In the genomic region with DNA sequence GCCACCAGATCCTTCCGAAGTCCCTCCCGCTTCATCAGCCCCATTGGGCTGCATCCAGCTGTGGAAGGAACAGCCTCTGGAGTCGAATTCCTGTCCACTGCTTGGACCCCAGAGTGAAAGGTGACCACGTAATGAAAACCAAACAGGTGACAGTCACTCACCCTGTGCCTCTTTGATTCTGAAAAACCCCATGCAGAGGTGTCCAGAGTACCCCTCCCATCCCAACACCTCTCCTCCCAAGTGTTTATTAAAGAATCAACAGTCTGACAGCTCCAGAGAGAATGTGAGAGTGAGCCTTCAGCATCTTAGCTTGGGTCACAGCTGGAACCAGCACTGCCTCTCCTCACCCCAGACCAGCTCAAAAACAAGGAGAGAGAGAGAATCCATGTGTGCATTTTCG, we compare ENCODE assay signal across 19 cellular contexts.
DNase-seq lines count a peak whose midpoint lies in the region; ATAC-seq and TF ChIP-seq lines count a peak whose summit lies in the region.
"Had no signal": no experiment of that assay in that cellular context is flagged by ENCODE, and none has a peak within 500 bp of the region (broad histone marks: within the 10 kb centered on the region; RNA-seq: fewer than 3 reads in every experiment).

No MANE protein-coding gene starts in this region.

- H3K23me2 ChIP-seq in H9 (ENCODE audit: insufficient read length, low read depth, low read length, poor library complexity, severe bottlenecking), result no peaks in the 10 kb centered on the region

- H4K20me1 ChIP-seq in H9 (ENCODE audit: control insufficient read depth, insufficient read depth, insufficient read length), result no peaks in the 10 kb centered on the region
- H4K20me1 ChIP-seq: BLaER1 treated with 17β-estradiol and CSF1 and Interleukin-3, amounts not matched to agents 10 nM and 100 nM had no signal

- no peak for ATAC-seq in GM18873 (IDR thresholded peaks at IDR 0.05; ENCODE audit: low FRiP score, unreplicated experiment)
- ATAC-seq in GM21576 (IDR thresholded peaks at IDR 0.05; ENCODE audit: unreplicated experiment), result no peak
- ATAC-seq: A549; CD8-positive, alpha-beta T cell; GM12878 had no signal

- no CpG with 5 or more reads among the region's 5 CpGs for WGBS in H9 (ENCODE audit: extremely low coverage, insufficient read length, low lambda C conversion rate)

- no peaks in the 10 kb centered on the region for H3K36me3 Mint-ChIP-seq in H9 (ENCODE audit: insufficient read depth in 1 of 3, low read depth in 3 of 3)
- no peaks in the 10 kb centered on the region for H3K36me3 Mint-ChIP-seq in nephron progenitor cell (ENCODE audit: low read depth)
- H3K36me3 Mint-ChIP-seq: CD8-positive, alpha-beta T cell had no signal

- TF ChIP-seq CTCF in H9 (conservative IDR thresholded peaks at IDR 0.05) (no peak), nephron progenitor cell (IDR thresholded peaks at IDR 0.05) (no peak)

- no peak overlapping the region for H2AK5ac ChIP-seq in H9 (ENCODE audit: insufficient read length, low read length)

- no peaks in the 10 kb centered on the region for H3K27me3 ChIP-seq in H9 (ENCODE audit: insufficient read depth, low read length)
- H3K27me3 ChIP-seq: BLaER1 treated with 17β-estradiol and CSF1 and Interleukin-3, amounts not matched to agents 10 nM and 100 nM had no signal

- no peak overlapping the region for H2BK5ac ChIP-seq in H9 (ENCODE audit: insufficient read length, low read length)

- no peak overlapping the region; the same call in 1 of the 2 replicates for H3K14ac ChIP-seq in H9 (ENCODE audit: insufficient read depth, low read length)

- no peak overlapping the region for H3K27ac Mint-ChIP-seq in H9
- peak overlapping the region; percentile 77 for H3K27ac Mint-ChIP-seq in nephron progenitor cell
- H3K27ac Mint-ChIP-seq: B cell; CD4-positive, alpha-beta T cell; CD8-positive, alpha-beta T cell had no signal

- no peak overlapping the region for H3K23ac ChIP-seq in H9 (ENCODE audit: insufficient read length, low read depth, low read length)

- H3K9me3 ChIP-seq in H9 (ENCODE audit: control insufficient read depth, low read depth, low read length), result no peaks in the 10 kb centered on the region
- H3K9me3 ChIP-seq: BLaER1 treated with 17β-estradiol and CSF1 and Interleukin-3, amounts not matched to agents 10 nM and 100 nM; Caco-2 had no signal

- H3K9ac ChIP-seq in H9 (ENCODE audit: extremely low read depth, insufficient read length, low read length), result no peak overlapping the region
- H3K9ac ChIP-seq: BLaER1 treated with 17β-estradiol and CSF1 and Interleukin-3, amounts not matched to agents 10 nM and 100 nM had no signal

- no peak overlapping the region for H2AFZ ChIP-seq in H9 (ENCODE audit: low read length)

- H3K27ac ChIP-seq in H9 (ENCODE audit: insufficient read length, low read depth, low read length), result no peak overlapping the region
- H3K27ac ChIP-seq: 22Rv1; A549; BLaER1 treated with 17β-estradiol and CSF1 and Interleukin-3, amounts not matched to agents 10 nM and 100 nM; C4-2B had no signal

- H2BK20ac ChIP-seq in H9 (ENCODE audit: low read depth, low read length, poor library complexity, severe bottlenecking), result no peak overlapping the region

- DNase-seq in H9 (no peak), left kidney (ENCODE audit: low read depth, low spot score) (peak; percentile 19), nephron progenitor cell (no peak), NOMO-1 treated with DMSO at 0.1 percent for 48 hours (lab: John Stamatoyannopoulos, UW; ENCODE audit: unreplicated experiment) (no peak)
- DNase-seq: AML-193; Caco-2; Calu3; CD4-positive, alpha-beta T cell; CD8-positive, alpha-beta T cell; DMS79 treated with DMSO at 0.1 percent for 48 hours; GDM1 had no signal

- H3K4me2 ChIP-seq in H9 (ENCODE audit: insufficient read depth, insufficient read length, low read length), result no peak overlapping the region
- H3K4me2 ChIP-seq: A549; BLaER1 treated with 17β-estradiol and CSF1 and Interleukin-3, amounts not matched to agents 10 nM and 100 nM had no signal

- no peak overlapping the region for H3K4me3 Mint-ChIP-seq in H9
- H3K4me3 Mint-ChIP-seq in nephron progenitor cell, result no peak overlapping the region
- H3K4me3 Mint-ChIP-seq: B cell; CD4-positive, alpha-beta T cell; CD8-positive, alpha-beta T cell had no signal

- H3K79me1 ChIP-seq in H9 (ENCODE audit: insufficient read depth, low read depth, low read length, poor library complexity, severe bottlenecking), result no peaks in the 10 kb centered on the region

- no peak overlapping the region for H2BK120ac ChIP-seq in H9 (ENCODE audit: low read depth, low read length, poor library complexity, severe bottlenecking)

- H4K5ac ChIP-seq in H9 (ENCODE audit: insufficient read length, low read depth, low read length), result no peak overlapping the region

- H3K56ac ChIP-seq in H9 (ENCODE audit: insufficient read length, low read depth, low read length), result no peak overlapping the region

- 0 out of 2 replicates have a peak overlapping the region, but pooled peaks have one; percentile 24 for H2BK15ac ChIP-seq in H9 (ENCODE audit: low read depth, low read length)

- H3K18ac ChIP-seq in H9 (ENCODE audit: insufficient read length, low read depth, low read length), result no peak overlapping the region

- no peak overlapping the region for H3T11ph ChIP-seq in H9 (ENCODE audit: low read length)

- H3K27me3 Mint-ChIP-seq in H9 (ENCODE audit: low read depth) (peaks cover 4% of the 10 kb centered on the region), nephron progenitor cell (ENCODE audit: low read depth, poor library complexity) (peaks cover 37% of the 10 kb centered on the region)
- H3K27me3 Mint-ChIP-seq: B cell; CD4-positive, alpha-beta T cell had no signal

- H2BK12ac ChIP-seq in H9 (ENCODE audit: insufficient read length, low read depth, low read length), result no peak overlapping the region

- H4K8ac ChIP-seq in H9 (replicated peaks; ENCODE audit: insufficient read length, low read depth, low read length), result no peak overlapping the region

- H3K79me2 ChIP-seq in H9 (ENCODE audit: insufficient read depth, low read length), result no peaks in the 10 kb centered on the region

- peaks cover 0 to 5% of the 10 kb centered on the region in 2 experiments; a peak in 2 of 4 replicates for H3K4me1 Mint-ChIP-seq in H9
- H3K4me1 Mint-ChIP-seq in nephron progenitor cell, result peaks cover 4% of the 10 kb centered on the region
- H3K4me1 Mint-ChIP-seq: B cell had no signal

- H3K9me3 Mint-ChIP-seq in H9 (no peaks in the 10 kb centered on the region; a peak in 1 of 5 replicates), nephron progenitor cell (peaks cover 12% of the 10 kb centered on the region)
- H3K9me3 Mint-ChIP-seq: CD4-positive, alpha-beta T cell; CD8-positive, alpha-beta T cell had no signal

- H3K4ac ChIP-seq in H9 (ENCODE audit: low read depth, low read length), result no peak overlapping the region

- H3K4me1 ChIP-seq in H9 (ENCODE audit: insufficient read depth, low read length), result no peaks in the 10 kb centered on the region
- H3K4me1 ChIP-seq: BLaER1 treated with 17β-estradiol and CSF1 and Interleukin-3, amounts not matched to agents 10 nM and 100 nM; Caco-2 had no signal

- no peak overlapping the region for H4K91ac ChIP-seq in H9 (ENCODE audit: insufficient read length, low read depth, low read length)
